ENCODE assay signal across 8 cellular contexts in the genomic region with DNA sequence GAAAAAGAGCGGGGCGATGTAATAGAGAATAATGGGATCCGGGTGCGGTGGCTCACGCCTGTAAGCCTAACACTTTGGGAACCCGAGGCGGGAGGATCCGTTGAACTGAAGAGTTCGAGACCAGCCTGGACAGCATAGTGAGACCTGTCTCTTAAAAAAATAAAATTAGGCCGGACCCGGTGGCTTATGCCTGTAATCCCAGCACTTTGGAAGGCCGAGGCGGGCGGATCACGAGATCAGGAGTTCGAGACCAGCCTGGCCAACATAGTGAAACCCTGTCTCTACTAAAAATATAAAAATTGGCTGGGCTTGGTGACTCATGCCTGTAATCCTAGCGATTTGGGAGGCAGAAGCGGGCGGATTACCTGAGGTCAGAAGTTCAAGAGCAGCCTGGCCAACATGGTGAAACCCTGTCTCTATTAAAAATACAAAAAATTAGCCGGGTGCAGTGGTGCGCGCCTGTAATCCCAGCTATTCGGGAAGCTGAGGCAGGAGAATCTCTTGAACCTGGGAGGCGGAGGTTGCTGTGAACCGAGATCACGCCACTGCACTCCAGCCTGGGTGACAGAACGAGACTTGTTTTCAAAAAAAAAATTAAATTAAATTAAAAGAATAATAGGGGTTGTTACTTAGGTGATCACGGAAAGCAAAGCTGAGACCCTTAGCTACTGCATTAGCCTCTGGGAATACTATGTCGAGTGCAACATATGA. TPM values are rescaled to one million over a fixed set of nuclear protein-coding genes. Genes with fewer than 3 reads are reported as not detected.
DNase-seq lines count a peak whose midpoint lies in the region; ATAC-seq, FAIRE-seq and TF ChIP-seq lines count a peak whose summit lies in the region.
"Not testable (repeated sequence)": the region's sequence is repeated elsewhere in the genome, so short reads cannot be mapped to it uniquely, and the experiment has no call there.

No MANE protein-coding gene starts in this region.

- 16% methylated on average over 29 of the region's 29 CpGs for WGBS in K562 (ENCODE audit: insufficient coverage, low coverage, missing lambda C conversion rate)
- WGBS in tibial nerve, 2 donors: 82 to 84% methylated on average over 29 of the region's 29 CpGs

- BruUV-seq in K562 (replicated peaks; lab: Mats Ljungman, UMichigan): not testable (repeated sequence)

- H3F3A ChIP-seq in MM.1S (ENCODE audit: insufficient read depth, low read length): peaks cover 15% of the 10 kb centered on the region

- H3K9me2 ChIP-seq in MM.1S (replicated peaks; ENCODE audit: insufficient read depth, low read length): not testable (repeated sequence)

- H3K36me3 ChIP-seq in CD8-positive, alpha-beta memory T cell (ENCODE audit: insufficient read depth, low read length); MM.1S (replicated peaks; ENCODE audit: insufficient read depth, low read length); fibroblast of lung (ENCODE audit: control insufficient read depth, insufficient read depth, low read length): not testable (repeated sequence)
- H3K36me3 ChIP-seq in K562 (ENCODE audit: control insufficient read depth, insufficient read depth, low read length) (peaks cover 37% of the 10 kb centered on the region), lower lobe of right lung (peaks cover 24% of the 10 kb centered on the region), tibial nerve (peaks cover 0 to 23% (median 0%) of the 10 kb centered on the region in 3 donors)

- FAIRE-seq in K562 (lab: Jason Lieb, UNC): not testable (repeated sequence)

- TF ChIP-seq EP300 in K562 (IDR thresholded peaks at IDR 0.05; ENCODE audit: low read length); tibial nerve (IDR thresholded peaks at IDR 0.05): not testable (repeated sequence)

- not testable (repeated sequence) for TF ChIP-seq RAD21 in K562 (CRISPR knock-in tag; conservative IDR thresholded peaks at IDR 0.05 in 1 of 2, IDR thresholded peaks at IDR 0.05 in 1 of 2)

- not testable (repeated sequence) for TF ChIP-seq CTCF in MM.1S (IDR thresholded peaks at IDR 0.05; ENCODE audit: low read length); activated B cell treated with CpG ODN at 0.5 μM for 24 hours (IDR thresholded peaks at IDR 0.05); K562 (IDR thresholded peaks at IDR 0.05 in 2 of 3, conservative IDR thresholded peaks at IDR 0.05 in 1 of 3; ENCODE audit: insufficient read depth in 2 of 3, low read depth in 1 of 3, low read length in 3 of 3); fibroblast of lung (conservative IDR thresholded peaks at IDR 0.05 in 1 of 2, IDR thresholded peaks at IDR 0.05 in 1 of 2; ENCODE audit: low read depth in 1 of 2, low read length in 2 of 2); lower lobe of right lung (IDR thresholded peaks at IDR 0.05); progenitor cell of endocrine pancreas (IDR thresholded peaks at IDR 0.05; ENCODE audit: unreplicated experiment); tibial nerve (IDR thresholded peaks at IDR 0.05)

- H3K4me1 ChIP-seq in CD8-positive, alpha-beta memory T cell (ENCODE audit: insufficient read depth, low read length): peaks cover 54% of the 10 kb centered on the region
- H3K4me1 ChIP-seq in MM.1S (ENCODE audit: low read length) (peaks cover 19% of the 10 kb centered on the region), K562 (replicated peaks in 1 of 2; ENCODE audit: control insufficient read depth in 2 of 2, insufficient read depth in 2 of 2, low read length in 2 of 2) (peaks cover 26 to 32% of the 10 kb centered on the region in 2 experiments), lower lobe of right lung (peaks cover 47% of the 10 kb centered on the region), tibial nerve (peaks cover 0 to 59% (median 32%) of the 10 kb centered on the region in 4 donors)
- not testable (repeated sequence) for H3K4me1 ChIP-seq in fibroblast of lung (ENCODE audit: control insufficient read depth, extremely low read depth, insufficient read depth, low read length)

- H3K27ac ChIP-seq in CD8-positive, alpha-beta memory T cell (ENCODE audit: low read depth, low read length): peak overlapping the region; percentile 91
- H3K27ac ChIP-seq in MM.1S (ENCODE audit: low read length): peak overlapping the region; percentile 66
- H3K27ac ChIP-seq in K562 (ENCODE audit: extremely low read depth, low read depth, low read length): peak overlapping the region; percentile 99
- H3K27ac ChIP-seq in fibroblast of lung (ENCODE audit: insufficient read depth, low read length): peak overlapping the region; percentile 71
- H3K27ac ChIP-seq in lower lobe of right lung: peak overlapping the region; percentile 93
- peak overlapping the region; percentile 71 to 94 (median 94) for H3K27ac ChIP-seq in tibial nerve

- peaks cover 45 to 79% (median 67%) of the 10 kb centered on the region in 3 donors for H3K4me1 Mint-ChIP-seq in CD8-positive, alpha-beta memory T cell
- H3K4me1 Mint-ChIP-seq in activated B cell treated with CpG ODN at 0.5 μM for 24 hours: peaks cover 56% of the 10 kb centered on the region
- H3K4me1 Mint-ChIP-seq in progenitor cell of endocrine pancreas (ENCODE audit: low read depth): peaks cover 27% of the 10 kb centered on the region

- H3K27ac Mint-ChIP-seq in CD8-positive, alpha-beta memory T cell: peak overlapping the region; percentile 95 to 100 (median 99)
- peak overlapping the region; percentile 97 for H3K27ac Mint-ChIP-seq in activated B cell treated with CpG ODN at 0.5 μM for 24 hours
- H3K27ac Mint-ChIP-seq in progenitor cell of endocrine pancreas: peak overlapping the region; percentile 93

- peak overlapping the region; percentile 27; the same call in 1 of the 2 replicates for H2AFZ ChIP-seq in MM.1S (ENCODE audit: low read length)
- peak overlapping the region; percentile 90 for H2AFZ ChIP-seq in K562 (ENCODE audit: low read depth, low read length)
- H2AFZ ChIP-seq in fibroblast of lung (ENCODE audit: low read length): peak overlapping the region; percentile 91

- not testable (repeated sequence) for H3K9me3 Mint-ChIP-seq in CD8-positive, alpha-beta memory T cell; activated B cell treated with CpG ODN at 0.5 μM for 24 hours; progenitor cell of endocrine pancreas (ENCODE audit: low read depth)

- in situ Hi-C loops in K562 (cut with MboI): loop anchor here (25.0 kb wide), 1 partner anchor 1882 kb away; no protein-coding TSS in a partner anchor

- peaks cover 4 to 41% (median 7%) of the 10 kb centered on the region in 3 donors for H3K36me3 Mint-ChIP-seq in CD8-positive, alpha-beta memory T cell
- H3K36me3 Mint-ChIP-seq in activated B cell treated with CpG ODN at 0.5 μM for 24 hours (ENCODE audit: low read depth): peaks cover 40% of the 10 kb centered on the region
- H3K36me3 Mint-ChIP-seq in progenitor cell of endocrine pancreas (ENCODE audit: insufficient read depth): not testable (repeated sequence)

- H3K4me2 ChIP-seq in MM.1S (ENCODE audit: low read depth, low read length): peak overlapping the region; percentile 47
- peak overlapping the region; percentile 87 for H3K4me2 ChIP-seq in K562 (ENCODE audit: insufficient read depth, low read length)
- H3K4me2 ChIP-seq in fibroblast of lung (ENCODE audit: extremely low read depth, insufficient read depth, low read length): peak overlapping the region; percentile 87

- TF ChIP-seq POLR2A in K562 (conservative IDR thresholded peaks at IDR 0.05); tibial nerve (IDR thresholded peaks at IDR 0.05): not testable (repeated sequence)

- peak overlapping the region; percentile 62 for H3K4me3 ChIP-seq in CD8-positive, alpha-beta memory T cell (ENCODE audit: low read length)
- H3K4me3 ChIP-seq in MM.1S (ENCODE audit: low read length) (peak overlapping the region; percentile 30), K562 (peak overlapping the region; percentile 83), fibroblast of lung (replicated peaks in 1 of 4; ENCODE audit: control extremely low read depth in 1 of 4, insufficient read depth in 1 of 4, low read depth in 3 of 4, low read length in 4 of 4) (peak overlapping the region in 3 of 4 experiments; percentile 32 to 50 (median 41)), lower lobe of right lung (peak overlapping the region; percentile 73), tibial nerve (peak overlapping the region; percentile 29 to 80 (median 66))

- intact Hi-C loops in activated B cell treated with CpG ODN at 0.5 μM for 24 hours (cut with micrococcal nuclease): loop anchor here (1.0 to 10.0 kb wide), 4 partner anchors 22 to 1012 kb away; a partner anchor contains a TSS
- intact Hi-C loops in K562 (cut with micrococcal nuclease); lower lobe of right lung (cut with DNase I): not testable (repeated sequence)

- not testable (repeated sequence) for ATAC-seq in activated B cell treated with CpG ODN at 0.5 μM for 24 hours (ENCODE audit: low read depth); K562; lower lobe of right lung

- H3K27me3 Mint-ChIP-seq in CD8-positive, alpha-beta memory T cell; activated B cell treated with CpG ODN at 0.5 μM for 24 hours; progenitor cell of endocrine pancreas: not testable (repeated sequence)

- CTCF ChIA-PET in CD8-positive, alpha-beta memory T cell (lab: Charles Lee); K562 (lab: Yijun Ruan, JAX; ENCODE audit: low intra/inter-chr PET ratio): not testable (repeated sequence)
- CTCF ChIA-PET in activated B cell treated with CpG ODN at 0.5 μM for 24 hours (lab: Charles Lee): interaction anchor here (0.6 kb wide), 1 partner anchor 24 kb away, joined by 3 read pairs; no protein-coding TSS in a partner anchor

- not testable (repeated sequence) for H3K9me1 ChIP-seq in K562 (ENCODE audit: control insufficient read depth, insufficient read depth, low read length)

- DNase-seq in CD8-positive, alpha-beta memory T cell; MM.1S; activated B cell treated with CpG ODN at 0.5 μM for 24 hours; fibroblast of lung (ENCODE audit: low read depth in 2 of 2); progenitor cell of endocrine pancreas (ENCODE audit: low spot score, unreplicated experiment); tibial nerve (ENCODE audit: low spot score in 2 of 2): not testable (repeated sequence)
- DNase-seq in K562 (ENCODE audit: extremely low read depth in 1 of 4, low spot score in 3 of 4) (peak in 1 of 4 experiments; percentile 71), lower lobe of right lung (peak; percentile 49)

- POLR2A ChIA-PET in CD8-positive, alpha-beta memory T cell (lab: Charles Lee): interaction anchor here (0.6 kb wide), 1 partner anchor 711 kb away, joined by 3 read pairs; a partner anchor contains a TSS
- POLR2A ChIA-PET in activated B cell treated with CpG ODN at 0.5 μM for 24 hours (lab: Charles Lee) (interaction anchor here (0.5 to 2.2 kb wide), 9 partner anchors 10 to 711 kb away, joined by 3 to 17 read pairs (median 4); a partner anchor contains a TSS), K562 (lab: Yijun Ruan, JAX) (interaction anchor here (0.5 to 1.8 kb wide), 9 partner anchors 11 to 1607 kb away, joined by 3 to 10 read pairs (median 4); no protein-coding TSS in a partner anchor)

- peak overlapping the region; percentile 91; the same call in 1 of the 2 replicates for H3K9ac ChIP-seq in MM.1S (ENCODE audit: low read length)
- peak overlapping the region; percentile 88 to 95 for H3K9ac ChIP-seq in K562 (ENCODE audit: insufficient read depth in 1 of 2, low read depth in 2 of 2, low read length in 2 of 2)
- H3K9ac ChIP-seq in fibroblast of lung (ENCODE audit: insufficient read depth, low read length): not testable (repeated sequence)

- H3K9me3 ChIP-seq in CD8-positive, alpha-beta memory T cell (ENCODE audit: low read length); MM.1S (replicated peaks; ENCODE audit: insufficient read depth, low read length); K562 (replicated peaks; ENCODE audit: control insufficient read depth, insufficient read depth, low read depth, low read length); fibroblast of lung (ENCODE audit: control insufficient read depth, insufficient read depth, low read depth, low read length); lower lobe of right lung; tibial nerve: not testable (repeated sequence)

- H3K79me2 ChIP-seq in MM.1S (ENCODE audit: low read length): peaks cover 45% of the 10 kb centered on the region
- peaks cover 65% of the 10 kb centered on the region for H3K79me2 ChIP-seq in K562 (ENCODE audit: control insufficient read depth, insufficient read depth, low read length)
- peaks cover 39% of the 10 kb centered on the region for H3K79me2 ChIP-seq in fibroblast of lung (ENCODE audit: control insufficient read depth, insufficient read depth, low read length)

- H3K27me3 ChIP-seq in CD8-positive, alpha-beta memory T cell (ENCODE audit: insufficient read depth, low read length, poor library complexity, severe bottlenecking); MM.1S (replicated peaks; ENCODE audit: insufficient read depth, low read length); K562 (ENCODE audit: control insufficient read depth in 2 of 2, insufficient read depth in 2 of 2, low read length in 2 of 2); fibroblast of lung (ENCODE audit: control insufficient read depth, insufficient read depth, low read length); lower lobe of right lung (ENCODE audit: low read depth); tibial nerve: not testable (repeated sequence)

- peak overlapping the region; percentile 83 to 100 (median 91) for H3K4me3 Mint-ChIP-seq in CD8-positive, alpha-beta memory T cell
- H3K4me3 Mint-ChIP-seq in activated B cell treated with CpG ODN at 0.5 μM for 24 hours: peak overlapping the region; percentile 92
- H3K4me3 Mint-ChIP-seq in progenitor cell of endocrine pancreas (ENCODE audit: low read depth): peak overlapping the region; percentile 100

- not testable (repeated sequence) for H4K20me1 ChIP-seq in MM.1S (ENCODE audit: insufficient read depth, low read length); fibroblast of lung (ENCODE audit: control insufficient read depth, extremely low read depth, insufficient read depth, low read length)
- H4K20me1 ChIP-seq in K562 (replicated peaks; ENCODE audit: control insufficient read depth, insufficient read depth, low read length): peaks cover 17% of the 10 kb centered on the region

RNA-seq across cellular contexts. Expression of a gene that starts 0.7 kb away (rescaled TPM):
- total RNA-seq in CD8-positive, alpha-beta memory T cell: 10 to 100 TPM; 45.9 to 48.2 TPM
- 46.0 TPM for polyA plus RNA-seq in CD8-positive, alpha-beta memory T cell
- total RNA-seq in activated B cell treated with CpG ODN at 0.5 μM for 24 hours (47.3 and 49.6 TPM in 2 replicates), K562 (2014; rRNA removed) (23.6 and 29.6 TPM in 2 replicates), K562 (2014; rRNA removed; fragmentation: Illumina TruSeq; extraction: Trizol) (41.3 and 50.3 TPM in 2 replicates), K562 (2015; rRNA removed; fragmentation: Illumina TruSeq; extraction: Trizol) (44.8 and 48.1 TPM in 2 replicates), K562 (2021) (30.5 and 36.3 TPM in 2 replicates), fibroblast of lung (32.6 and 32.9 TPM in 2 replicates), lower lobe of right lung (35.7 TPM), progenitor cell of endocrine pancreas (31.4 and 32.3 TPM in 2 replicates), tibial nerve (10 to 100 TPM; 36.5 to 49.8 (median 40.6) TPM)
- total RNA-seq in K562 (2011; cell fraction: chromatin; rRNA removed; ENCODE audit: low replicate concordance): 41.3 and 80.1 TPM in 2 replicates
- total RNA-seq in K562 (2011; cell fraction: nucleolus; rRNA removed): 24.1 and 31.0 TPM in 2 replicates
- 37.2 and 45.2 TPM in 2 replicates for total RNA-seq in K562 (2011; cell fraction: nucleoplasm; rRNA removed)
- polyA plus RNA-seq in K562 (2011; rRNA removed) (33.6 and 40.4 TPM in 2 replicates), K562 (2014; fragmentation: Illumina TruSeq; extraction: Trizol) (47.0 and 51.3 TPM in 2 replicates), K562 (2014; fragmentation: Nextera tagmentation; extraction: Ambion mirVana) (10 to 100 TPM in 1 of 2 experiments, 1 to 10 TPM in 1; 9.6 to 18.5 TPM), K562 (2014; rRNA removed) (42.1 and 45.9 TPM in 2 replicates), fibroblast of lung (26.7 and 30.4 TPM in 2 replicates)
- 16.5 and 29.7 TPM in 2 replicates for polyA plus RNA-seq in K562 (2011; cell fraction: cytosol; rRNA removed)
- polyA plus RNA-seq in K562 (2011; cell fraction: nucleus; rRNA removed): 29.1 and 36.3 TPM in 2 replicates
- polyA plus RNA-seq in K562 (2012): 31.3 and 37.2 TPM in 2 replicates
- 50.0 and 52.1 TPM in 2 replicates for polyA minus RNA-seq in K562 (2011; rRNA and poly(A)+ RNA removed)
- 14.5 and 24.4 TPM in 2 replicates for polyA minus RNA-seq in K562 (2011; cell fraction: cytosol; rRNA and poly(A)+ RNA removed)
- polyA minus RNA-seq in K562 (2011; cell fraction: nucleus; rRNA and poly(A)+ RNA removed): 22.6 and 35.7 TPM in 2 replicates
- 23.5 and 28.5 TPM in 2 replicates for polyA plus RNA-seq in fibroblast of lung (2012)
- polyA minus RNA-seq in fibroblast of lung (ENCODE audit: low replicate concordance): 10.9 and 11.5 TPM in 2 replicates

RNA-seq across cellular contexts. Expression of a gene that starts 2.0 kb away (rescaled TPM):
- total RNA-seq in CD8-positive, alpha-beta memory T cell: 10 to 100 TPM; 79.1 to 87.7 TPM
- polyA plus RNA-seq in CD8-positive, alpha-beta memory T cell: 49.4 TPM
- 54.9 and 68.2 TPM in 2 replicates for total RNA-seq in activated B cell treated with CpG ODN at 0.5 μM for 24 hours
- 75.3 and 78.0 TPM in 2 replicates for total RNA-seq in K562 (2011; cell fraction: chromatin; rRNA removed; ENCODE audit: low replicate concordance)
- 63.4 and 72.2 TPM in 2 replicates for total RNA-seq in K562 (2011; cell fraction: nucleolus; rRNA removed)
- 65.4 and 88.9 TPM in 2 replicates for total RNA-seq in K562 (2011; cell fraction: nucleoplasm; rRNA removed)
- 42.8 and 45.0 TPM in 2 replicates for total RNA-seq in K562 (2014; rRNA removed)
- 62.5 and 81.4 TPM in 2 replicates for total RNA-seq in K562 (2014; rRNA removed; fragmentation: Illumina TruSeq; extraction: Trizol)
- total RNA-seq in K562 (2015; rRNA removed; fragmentation: Illumina TruSeq; extraction: Trizol): 58.1 and 60.4 TPM in 2 replicates
- 53.5 and 58.2 TPM in 2 replicates for total RNA-seq in K562 (2021)
- 54.1 and 71.9 TPM in 2 replicates for polyA plus RNA-seq in K562 (2011; rRNA removed)
- 40.6 and 58.1 TPM in 2 replicates for polyA plus RNA-seq in K562 (2011; cell fraction: cytosol; rRNA removed)
- polyA plus RNA-seq in K562 (2011; cell fraction: nucleus; rRNA removed): 15.7 and 17.1 TPM in 2 replicates
- polyA plus RNA-seq in K562 (2012): 48.1 and 54.2 TPM in 2 replicates
- polyA plus RNA-seq in K562 (2014; fragmentation: Illumina TruSeq; extraction: Trizol): 82.6 and 82.8 TPM in 2 replicates
- polyA plus RNA-seq in K562 (2014; fragmentation: Nextera tagmentation; extraction: Ambion mirVana): 10 to 100 TPM; 55.2 to 57.7 TPM
- 61.8 and 70.5 TPM in 2 replicates for polyA plus RNA-seq in K562 (2014; rRNA removed)
- polyA minus RNA-seq in K562 (2011; rRNA and poly(A)+ RNA removed): 60.9 and 80.5 TPM in 2 replicates
- polyA minus RNA-seq in K562 (2011; cell fraction: cytosol; rRNA and poly(A)+ RNA removed): 24.8 and 28.9 TPM in 2 replicates
- polyA minus RNA-seq in K562 (2011; cell fraction: nucleus; rRNA and poly(A)+ RNA removed): 15.1 and 30.1 TPM in 2 replicates
- total RNA-seq in fibroblast of lung: 78.4 and 81.2 TPM in 2 replicates
- 65.6 and 85.6 TPM in 2 replicates for polyA plus RNA-seq in fibroblast of lung
- 48.3 and 60.4 TPM in 2 replicates for polyA plus RNA-seq in fibroblast of lung (2012)
- polyA minus RNA-seq in fibroblast of lung (ENCODE audit: low replicate concordance): 34.6 and 39.9 TPM in 2 replicates
- total RNA-seq in lower lobe of right lung: 90.2 TPM
- total RNA-seq in progenitor cell of endocrine pancreas: 75.0 and 76.1 TPM in 2 replicates
- 10 to 100 TPM; 64.5 to 78.3 (median 71.9) TPM for total RNA-seq in tibial nerve

Comparison
In these comparisons a context has a peak if more than half of its experiments do, and no peak if none do; other contexts are left out.
1. H3K4me3 ChIP-seq: peak in every context shown above with its lines; median percentile 83 in K562; 73 in lower lobe of right lung; 66 in tibial nerve; 62 in CD8-positive, alpha-beta memory T cell; 41 in fibroblast of lung; 30 in MM.1S.
2. H2AFZ ChIP-seq: peak in every context shown above with its lines; median percentile 91 in fibroblast of lung; 90 in K562; 27 in MM.1S.